In genomic region chr22:21839765-21840140, GRCh38 we compare ENCODE assay signal across 27 cellular contexts.
"Had no signal": no experiment of that assay in that cellular context is flagged by ENCODE, and none has a peak within 500 bp of the region (broad histone marks: within the 10 kb centered on the region; RNA-seq: fewer than 3 reads in every experiment).

No MANE protein-coding gene starts in this region.

- DNase-seq: activated CD4-positive, alpha-beta memory T cell treated with anti-CD3 and anti-CD28 coated beads for 36 hours; activated CD4-positive, alpha-beta T cell treated with anti-CD3 and anti-CD28 coated beads, Interleukin-2, amount 10 ng/mL, durations not matched to agents 7 days and 5 days; activated CD4-positive, CD25-positive, alpha-beta regulatory T cell; activated CD8-positive, alpha-beta memory T cell treated with anti-CD3 and anti-CD28 coated beads for 24 hours; activated naive CD8-positive, alpha-beta T cell treated with anti-CD3 and anti-CD28 coated beads, Interleukin-2, amount 50 U/mL, for 24 hours; activated T-cell treated with anti-CD3 and anti-CD28 coated beads, Interleukin-2, amount 50 U/mL, for 72 hours; amniotic stem cell; body of pancreas; central memory CD4-positive, alpha-beta T cell; KG1; NCI-H1048; NCI-H1417; NCI-H1694; NCI-H2029; NCI-H2107; NCI-H2171 treated with DMSO at 0.1 percent for 48 hours; NCI-H226; NCI-H526; NCI-H82; RPMI8226; T-cell had no signal

- H3K36me3 ChIP-seq: ascending aorta had no signal

- H3K4me3 ChIP-seq: ascending aorta, body of pancreas, SK-N-MC had no signal

- H3K27me3 ChIP-seq: ascending aorta, body of pancreas had no signal

- H3K9me3 Mint-ChIP-seq: activated CD4-positive, alpha-beta memory T cell treated with anti-CD3 and anti-CD28 coated beads for 36 hours; activated CD4-positive, alpha-beta T cell treated with anti-CD3 and anti-CD28 coated beads, Interleukin-2, amount 10 ng/mL, durations not matched to agents 7 days and 5 days; activated naive CD4-positive, alpha-beta T cell treated with anti-CD3 and anti-CD28 coated beads, Interleukin-2, amount 50 U/mL, for 72 hours; activated naive CD8-positive, alpha-beta T cell treated with anti-CD3 and anti-CD28 coated beads, Interleukin-2, amount 50 U/mL, for 24 hours; activated T-cell treated with anti-CD3 and anti-CD28 coated beads, Interleukin-2, amount 50 U/mL, for 72 hours; T-cell had no signal

- H3K27ac ChIP-seq: ascending aorta, body of pancreas, SK-N-MC, VCaP had no signal

- FAIRE-seq: bronchial epithelial cell had no signal

- H3K9me3 ChIP-seq: ascending aorta, body of pancreas had no signal

- H3K27ac Mint-ChIP-seq: activated CD4-positive, alpha-beta memory T cell treated with anti-CD3 and anti-CD28 coated beads for 36 hours; activated CD4-positive, alpha-beta T cell treated with anti-CD3 and anti-CD28 coated beads, Interleukin-2, amount 10 ng/mL, durations not matched to agents 7 days and 5 days; activated naive CD4-positive, alpha-beta T cell treated with anti-CD3 and anti-CD28 coated beads, Interleukin-2, amount 50 U/mL, for 72 hours; activated naive CD8-positive, alpha-beta T cell treated with anti-CD3 and anti-CD28 coated beads, Interleukin-2, amount 50 U/mL, for 24 hours had no signal

- H3K36me3 Mint-ChIP-seq: activated CD4-positive, alpha-beta memory T cell treated with anti-CD3 and anti-CD28 coated beads for 36 hours; activated naive CD4-positive, alpha-beta T cell treated with anti-CD3 and anti-CD28 coated beads, Interleukin-2, amount 50 U/mL, for 72 hours had no signal

- ATAC-seq: activated naive CD4-positive, alpha-beta T cell treated with anti-CD3 and anti-CD28 coated beads, Interleukin-2, amount 50 U/mL, for 72 hours; activated naive CD8-positive, alpha-beta T cell treated with anti-CD3 and anti-CD28 coated beads, Interleukin-2, amount 50 U/mL, for 24 hours; activated T-cell treated with anti-CD3 and anti-CD28 coated beads, Interleukin-2, amount 50 U/mL, for 72 hours; body of pancreas; Right ventricle myocardium inferior; T-cell had no signal

- H3K27me3 Mint-ChIP-seq: activated CD4-positive, alpha-beta memory T cell treated with anti-CD3 and anti-CD28 coated beads for 36 hours; activated CD4-positive, alpha-beta T cell treated with anti-CD3 and anti-CD28 coated beads, Interleukin-2, amount 10 ng/mL, durations not matched to agents 7 days and 5 days; activated naive CD8-positive, alpha-beta T cell treated with anti-CD3 and anti-CD28 coated beads, Interleukin-2, amount 50 U/mL, for 24 hours; T-cell had no signal

- H3K4me3 Mint-ChIP-seq: activated CD4-positive, alpha-beta memory T cell treated with anti-CD3 and anti-CD28 coated beads for 36 hours; activated CD4-positive, alpha-beta T cell treated with anti-CD3 and anti-CD28 coated beads, Interleukin-2, amount 10 ng/mL, durations not matched to agents 7 days and 5 days; activated naive CD8-positive, alpha-beta T cell treated with anti-CD3 and anti-CD28 coated beads, Interleukin-2, amount 50 U/mL, for 24 hours; activated T-cell treated with anti-CD3 and anti-CD28 coated beads, Interleukin-2, amount 50 U/mL, for 72 hours; T-cell had no signal
